ENCODE assay signal across 34 cellular contexts in genomic region chr3:133730993-133731392, GRCh38. TPM values are rescaled to one million over a fixed set of nuclear protein-coding genes. Genes with fewer than 3 reads are reported as not detected.
"Had no signal": no experiment of that assay in that cellular context is flagged by ENCODE, and none has a peak within 500 bp of the region (broad histone marks: within the 10 kb centered on the region; RNA-seq: fewer than 3 reads in every experiment).

No MANE protein-coding gene starts in this region.

- H3K9me3 Mint-ChIP-seq: activated naive CD4-positive, alpha-beta T cell treated with anti-CD3 and anti-CD28 coated beads for 36 hours had no signal

- FAIRE-seq: endometrium, endothelial cell of umbilical vein had no signal

- H3K4me3 ChIP-seq: adrenal gland, breast epithelium, cardiac muscle cell, colonic mucosa, esophagus squamous epithelium, gastroesophageal sphincter had no signal

- H3K27ac ChIP-seq: adrenal gland, breast epithelium, cardiac muscle cell, colonic mucosa, epithelial cell of prostate, esophagus squamous epithelium, gastroesophageal sphincter had no signal

- H3K9me3 ChIP-seq: adrenal gland, breast epithelium, colonic mucosa, esophagus squamous epithelium had no signal

- H3K4me1 Mint-ChIP-seq: activated CD4-positive, alpha-beta T cell treated with anti-CD3 and anti-CD28 coated beads for 36 hours; activated CD4-positive, alpha-beta T cell treated with anti-CD3 and anti-CD28 coated beads, Interleukin-2, amount 10 ng/mL, durations not matched to agents 7 days and 5 days; activated naive CD4-positive, alpha-beta T cell treated with anti-CD3 and anti-CD28 coated beads, Interleukin-2, amount 50 U/mL, for 24 hours; activated naive CD8-positive, alpha-beta T cell treated with anti-CD3 and anti-CD28 coated beads for 36 hours; activated naive CD8-positive, alpha-beta T cell treated with anti-CD3 and anti-CD28 coated beads, Interleukin-2, amount 50 U/mL, for 24 hours; activated T-helper 17 cell treated with anti-CD3 and anti-CD28 coated beads, Interleukin-2, amount 50 U/mL, for 72 hours; brain; T-helper 17 cell had no signal

- H3K27me3 Mint-ChIP-seq: brain had no signal

- DNase-seq: activated CD4-positive, alpha-beta T cell treated with anti-CD3 and anti-CD28 coated beads for 36 hours; activated CD4-positive, alpha-beta T cell treated with anti-CD3 and anti-CD28 coated beads, Interleukin-2, amount 10 ng/mL, durations not matched to agents 7 days and 5 days; activated CD4-positive, alpha-beta T cell treated with anti-CD3 and anti-CD28 coated beads, Interleukin-2, amount 50 U/mL, for 4 hours; activated CD4-positive, CD25-positive, alpha-beta regulatory T cell; activated CD4-positive, CD25-positive, alpha-beta regulatory T cell treated with anti-CD3 and anti-CD28 coated beads, Interleukin-2, amount 50 U/mL, for 72 hours; activated CD8-positive, alpha-beta memory T cell treated with anti-CD3 and anti-CD28 coated beads for 24 hours; activated CD8-positive, alpha-beta T cell treated with anti-CD3 and anti-CD28 coated beads for 36 hours; activated effector memory CD4-positive, alpha-beta T cell treated with Interleukin-2 at 50 U/mL for 16 hours; activated naive CD4-positive, alpha-beta T cell treated with anti-CD3 and anti-CD28 coated beads for 36 hours; activated naive CD8-positive, alpha-beta T cell treated with anti-CD3 and anti-CD28 coated beads for 36 hours; activated naive CD8-positive, alpha-beta T cell treated with anti-CD3 and anti-CD28 coated beads, Interleukin-2, amount 50 U/mL, for 24 hours; activated T-cell treated with anti-CD3 and anti-CD28 coated beads, Interleukin-2, amount 50 U/mL, for 4 hours; adrenal gland; amygdala; aorta; central memory CD4-positive, alpha-beta T cell; cerebellar nuclear complex; colonic mucosa; effector CD8-positive, alpha-beta T cell; esophagus squamous epithelium; foreskin melanocyte; SW 1271; T-helper 1 cell; T-helper 17 cell had no signal

- ATAC-seq: activated CD4-positive, alpha-beta T cell treated with anti-CD3 and anti-CD28 coated beads for 36 hours; activated CD8-positive, alpha-beta T cell treated with anti-CD3 and anti-CD28 coated beads for 36 hours; activated naive CD8-positive, alpha-beta T cell treated with anti-CD3 and anti-CD28 coated beads, Interleukin-2, amount 50 U/mL, for 24 hours; activated T-cell treated with anti-CD3 and anti-CD28 coated beads, Interleukin-2, amount 50 U/mL, for 4 hours; activated T-helper 17 cell treated with anti-CD3 and anti-CD28 coated beads, Interleukin-2, amount 50 U/mL, for 72 hours; gastroesophageal sphincter; T-helper 17 cell had no signal

- H3K27ac Mint-ChIP-seq: activated CD4-positive, alpha-beta T cell treated with anti-CD3 and anti-CD28 coated beads for 36 hours; activated CD4-positive, alpha-beta T cell treated with anti-CD3 and anti-CD28 coated beads, Interleukin-2, amount 10 ng/mL, durations not matched to agents 7 days and 5 days; activated CD8-positive, alpha-beta T cell treated with anti-CD3 and anti-CD28 coated beads for 36 hours; activated naive CD4-positive, alpha-beta T cell treated with anti-CD3 and anti-CD28 coated beads for 36 hours; activated naive CD4-positive, alpha-beta T cell treated with anti-CD3 and anti-CD28 coated beads, Interleukin-2, amount 50 U/mL, for 24 hours; activated naive CD8-positive, alpha-beta T cell treated with anti-CD3 and anti-CD28 coated beads for 36 hours; activated naive CD8-positive, alpha-beta T cell treated with anti-CD3 and anti-CD28 coated beads, Interleukin-2, amount 50 U/mL, for 24 hours; activated T-helper 17 cell treated with anti-CD3 and anti-CD28 coated beads, Interleukin-2, amount 50 U/mL, for 72 hours; brain; T-helper 17 cell had no signal

- H3K4me3 Mint-ChIP-seq: activated CD4-positive, alpha-beta T cell treated with anti-CD3 and anti-CD28 coated beads for 36 hours; activated CD4-positive, alpha-beta T cell treated with anti-CD3 and anti-CD28 coated beads, Interleukin-2, amount 10 ng/mL, durations not matched to agents 7 days and 5 days; activated CD8-positive, alpha-beta T cell treated with anti-CD3 and anti-CD28 coated beads for 36 hours; activated naive CD4-positive, alpha-beta T cell treated with anti-CD3 and anti-CD28 coated beads for 36 hours; activated naive CD4-positive, alpha-beta T cell treated with anti-CD3 and anti-CD28 coated beads, Interleukin-2, amount 50 U/mL, for 24 hours; activated naive CD8-positive, alpha-beta T cell treated with anti-CD3 and anti-CD28 coated beads for 36 hours; activated naive CD8-positive, alpha-beta T cell treated with anti-CD3 and anti-CD28 coated beads, Interleukin-2, amount 50 U/mL, for 24 hours; activated T-cell treated with anti-CD3 and anti-CD28 coated beads, Interleukin-2, amount 50 U/mL, for 4 hours; activated T-helper 17 cell treated with anti-CD3 and anti-CD28 coated beads, Interleukin-2, amount 50 U/mL, for 72 hours; brain; T-helper 17 cell had no signal

- H3K36me3 ChIP-seq: adrenal gland, breast epithelium, cardiac muscle cell, colonic mucosa, esophagus squamous epithelium, gastroesophageal sphincter had no signal

- H3K27me3 ChIP-seq: adrenal gland, breast epithelium, cardiac muscle cell, colonic mucosa, esophagus squamous epithelium, gastroesophageal sphincter had no signal

- H3K4me1 ChIP-seq: adrenal gland, breast epithelium, colonic mucosa, gastroesophageal sphincter had no signal

- H3K36me3 Mint-ChIP-seq: activated naive CD8-positive, alpha-beta T cell treated with anti-CD3 and anti-CD28 coated beads for 36 hours had no signal

RNA-seq across cellular contexts. Expression of gene TF, which starts 15.2 kb away (rescaled TPM):
- total RNA-seq: fibroblast of villous mesenchyme had no signal
